In the genomic region with DNA sequence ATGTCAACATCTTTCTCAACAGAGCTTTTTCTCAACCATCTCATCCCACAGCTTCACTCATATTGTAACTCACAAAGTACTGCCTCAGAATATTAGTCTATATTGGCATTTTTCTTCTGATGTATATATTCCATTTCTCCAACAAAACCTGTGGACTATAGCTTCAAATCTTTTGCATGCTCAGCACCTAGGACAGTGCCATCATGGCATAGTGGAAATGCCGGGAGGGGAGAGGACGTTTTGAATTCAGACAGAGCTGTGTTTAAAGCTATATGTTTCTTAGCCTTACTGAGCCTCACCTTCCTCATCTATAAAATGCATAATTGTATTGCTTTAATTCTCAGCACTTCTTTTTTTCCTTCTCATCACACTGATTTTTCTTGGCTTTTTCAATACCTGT, we compare ENCODE assay signal across 1 cellular context.
TF ChIP-seq lines count a peak whose summit lies in the region.

No MANE protein-coding gene starts in this region.

TF ChIP-seq in GM23338, 12 proteins besides CTCF, POLR2A, EP300 and RAD21 (continued from another document):
- TF ChIP-seq, protein P1, sequence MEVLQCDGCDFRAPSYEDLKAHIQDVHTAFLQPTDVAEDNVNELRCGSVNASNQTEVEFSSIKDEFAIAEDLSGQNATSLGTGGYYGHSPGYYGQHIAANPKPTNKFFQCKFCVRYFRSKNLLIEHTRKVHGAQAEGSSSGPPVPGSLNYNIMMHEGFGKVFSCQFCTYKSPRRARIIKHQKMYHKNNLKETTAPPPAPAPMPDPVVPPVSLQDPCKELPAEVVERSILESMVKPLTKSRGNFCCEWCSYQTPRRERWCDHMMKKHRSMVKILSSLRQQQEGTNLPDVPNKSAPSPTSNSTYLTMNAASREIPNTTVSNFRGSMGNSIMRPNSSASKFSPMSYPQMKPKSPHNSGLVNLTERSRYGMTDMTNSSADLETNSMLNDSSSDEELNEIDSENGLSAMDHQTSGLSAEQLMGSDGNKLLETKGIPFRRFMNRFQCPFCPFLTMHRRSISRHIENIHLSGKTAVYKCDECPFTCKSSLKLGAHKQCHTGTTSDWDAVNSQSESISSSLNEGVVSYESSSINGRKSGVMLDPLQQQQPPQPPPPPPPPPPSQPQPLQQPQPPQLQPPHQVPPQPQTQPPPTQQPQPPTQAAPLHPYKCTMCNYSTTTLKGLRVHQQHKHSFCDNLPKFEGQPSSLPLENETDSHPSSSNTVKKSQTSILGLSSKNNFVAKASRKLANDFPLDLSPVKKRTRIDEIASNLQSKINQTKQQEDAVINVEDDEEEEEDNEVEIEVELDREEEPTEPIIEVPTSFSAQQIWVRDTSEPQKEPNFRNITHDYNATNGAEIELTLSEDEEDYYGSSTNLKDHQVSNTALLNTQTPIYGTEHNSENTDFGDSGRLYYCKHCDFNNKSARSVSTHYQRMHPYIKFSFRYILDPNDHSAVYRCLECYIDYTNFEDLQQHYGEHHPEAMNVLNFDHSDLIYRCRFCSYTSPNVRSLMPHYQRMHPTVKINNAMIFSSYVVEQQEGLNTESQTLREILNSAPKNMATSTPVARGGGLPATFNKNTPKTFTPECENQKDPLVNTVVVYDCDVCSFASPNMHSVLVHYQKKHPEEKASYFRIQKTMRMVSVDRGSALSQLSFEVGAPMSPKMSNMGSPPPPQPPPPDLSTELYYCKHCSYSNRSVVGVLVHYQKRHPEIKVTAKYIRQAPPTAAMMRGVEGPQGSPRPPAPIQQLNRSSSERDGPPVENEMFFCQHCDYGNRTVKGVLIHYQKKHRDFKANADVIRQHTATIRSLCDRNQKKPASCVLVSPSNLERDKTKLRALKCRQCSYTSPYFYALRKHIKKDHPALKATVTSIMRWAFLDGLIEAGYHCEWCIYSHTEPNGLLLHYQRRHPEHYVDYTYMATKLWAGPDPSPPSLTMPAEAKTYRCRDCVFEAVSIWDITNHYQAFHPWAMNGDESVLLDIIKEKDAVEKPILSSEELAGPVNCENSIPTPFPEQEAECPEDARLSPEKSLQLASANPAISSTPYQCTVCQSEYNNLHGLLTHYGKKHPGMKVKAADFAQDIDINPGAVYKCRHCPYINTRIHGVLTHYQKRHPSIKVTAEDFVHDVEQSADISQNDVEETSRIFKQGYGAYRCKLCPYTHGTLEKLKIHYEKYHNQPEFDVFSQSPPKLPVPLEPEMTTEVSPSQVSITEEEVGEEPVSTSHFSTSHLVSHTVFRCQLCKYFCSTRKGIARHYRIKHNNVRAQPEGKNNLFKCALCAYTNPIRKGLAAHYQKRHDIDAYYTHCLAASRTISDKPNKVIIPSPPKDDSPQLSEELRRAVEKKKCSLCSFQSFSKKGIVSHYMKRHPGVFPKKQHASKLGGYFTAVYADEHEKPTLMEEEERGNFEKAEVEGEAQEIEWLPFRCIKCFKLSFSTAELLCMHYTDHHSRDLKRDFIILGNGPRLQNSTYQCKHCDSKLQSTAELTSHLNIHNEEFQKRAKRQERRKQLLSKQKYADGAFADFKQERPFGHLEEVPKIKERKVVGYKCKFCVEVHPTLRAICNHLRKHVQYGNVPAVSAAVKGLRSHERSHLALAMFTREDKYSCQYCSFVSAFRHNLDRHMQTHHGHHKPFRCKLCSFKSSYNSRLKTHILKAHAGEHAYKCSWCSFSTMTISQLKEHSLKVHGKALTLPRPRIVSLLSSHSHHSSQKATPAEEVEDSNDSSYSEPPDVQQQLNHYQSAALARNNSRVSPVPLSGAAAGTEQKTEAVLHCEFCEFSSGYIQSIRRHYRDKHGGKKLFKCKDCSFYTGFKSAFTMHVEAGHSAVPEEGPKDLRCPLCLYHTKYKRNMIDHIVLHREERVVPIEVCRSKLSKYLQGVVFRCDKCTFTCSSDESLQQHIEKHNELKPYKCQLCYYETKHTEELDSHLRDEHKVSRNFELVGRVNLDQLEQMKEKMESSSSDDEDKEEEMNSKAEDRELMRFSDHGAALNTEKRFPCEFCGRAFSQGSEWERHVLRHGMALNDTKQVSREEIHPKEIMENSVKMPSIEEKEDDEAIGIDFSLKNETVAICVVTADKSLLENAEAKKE (CRISPR knock-in tag; IDR thresholded peaks at IDR 0.05) = no peak
